10 cellular contexts compared by ENCODE assay signal in the genomic region with DNA sequence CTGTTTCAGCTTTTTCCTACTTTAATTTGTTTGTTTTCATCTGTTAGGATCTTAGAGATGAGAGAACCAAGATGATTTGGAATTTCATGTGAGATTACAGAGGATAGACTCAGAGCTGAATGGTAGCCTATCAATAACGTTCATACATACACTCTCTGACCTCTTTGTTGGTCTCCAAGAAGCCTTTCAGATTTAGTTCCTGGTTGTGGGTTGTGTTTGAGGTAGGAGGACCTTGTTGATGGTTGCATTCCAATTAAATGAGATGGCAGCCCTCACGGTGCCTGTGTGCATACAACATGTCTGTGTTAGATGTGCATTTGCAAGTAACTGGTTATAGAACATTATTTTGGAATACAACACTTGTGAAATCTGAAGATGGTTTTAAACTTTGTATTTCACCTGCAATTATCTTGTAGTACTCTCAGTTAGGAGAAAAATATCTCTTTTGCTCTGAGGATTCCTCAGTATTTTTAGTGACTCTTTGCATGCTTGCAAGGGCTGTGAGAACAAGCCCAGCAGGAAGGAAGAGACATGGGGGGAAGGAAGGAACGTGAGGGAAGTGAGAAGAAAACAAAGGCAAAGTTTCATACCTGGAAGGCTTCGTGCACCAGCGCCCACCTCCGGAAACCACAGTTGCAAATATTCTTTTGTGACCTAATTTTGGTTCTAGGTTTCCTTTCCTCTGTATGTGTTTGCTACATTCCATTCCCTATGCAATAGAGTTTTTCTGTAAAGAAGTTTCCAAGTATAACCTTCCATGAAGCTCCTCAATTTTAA.
DNase-seq lines count a peak whose midpoint lies in the region; ATAC-seq and TF ChIP-seq lines count a peak whose summit lies in the region.
"Had no signal": no experiment of that assay in that cellular context is flagged by ENCODE, and none has a peak within 500 bp of the region (broad histone marks: within the 10 kb centered on the region; RNA-seq: fewer than 3 reads in every experiment).

No MANE protein-coding gene starts in this region.

- CTCF ChIA-PET in activated CD4-positive, alpha-beta T cell treated with anti-CD3 and anti-CD28 coated beads for 36 hours (lab: Charles Lee), result interaction anchor here (0.6 to 1.5 kb wide), 4 partner anchors 13 to 32 kb away, joined by 3 to 7 read pairs (median 3); no protein-coding TSS in a partner anchor

- peak overlapping the region; percentile 7 for H3K4me3 Mint-ChIP-seq in activated CD4-positive, alpha-beta T cell treated with anti-CD3 and anti-CD28 coated beads for 36 hours
- H3K4me3 Mint-ChIP-seq in central memory CD8-positive, alpha-beta T cell, result peak overlapping the region; percentile 60
- H3K4me3 Mint-ChIP-seq: nephron had no signal

- no peak overlapping the region for H3K27ac ChIP-seq in ovary

- ATAC-seq in activated CD4-positive, alpha-beta T cell treated with anti-CD3 and anti-CD28 coated beads for 36 hours, result no peak
- peak; percentile 64 for ATAC-seq in central memory CD8-positive, alpha-beta T cell (replicated peaks; ENCODE audit: extremely low read depth, poor library complexity, severe bottlenecking)
- no peak for ATAC-seq in HG03135 (IDR thresholded peaks at IDR 0.05; ENCODE audit: unreplicated experiment)

- H3K36me3 Mint-ChIP-seq in activated CD4-positive, alpha-beta T cell treated with anti-CD3 and anti-CD28 coated beads for 36 hours (ENCODE audit: low read depth), result no peaks in the 10 kb centered on the region
- peaks cover 1% of the 10 kb centered on the region for H3K36me3 Mint-ChIP-seq in central memory CD8-positive, alpha-beta T cell (ENCODE audit: insufficient read depth)

- no peaks in the 10 kb centered on the region for H3K9me3 Mint-ChIP-seq in activated CD4-positive, alpha-beta T cell treated with anti-CD3 and anti-CD28 coated beads for 36 hours (ENCODE audit: low read depth)
- H3K9me3 Mint-ChIP-seq in central memory CD8-positive, alpha-beta T cell, result no peaks in the 10 kb centered on the region
- H3K9me3 Mint-ChIP-seq: nephron had no signal

- H3K4me1 Mint-ChIP-seq in activated CD4-positive, alpha-beta T cell treated with anti-CD3 and anti-CD28 coated beads for 36 hours, result peaks cover 81% of the 10 kb centered on the region
- peaks cover 61% of the 10 kb centered on the region for H3K4me1 Mint-ChIP-seq in central memory CD8-positive, alpha-beta T cell

- no peaks in the 10 kb centered on the region for H3K27me3 ChIP-seq in ovary
- H3K27me3 ChIP-seq: esophagus muscularis mucosa had no signal

- peaks cover 6% of the 10 kb centered on the region for H3K4me1 ChIP-seq in ovary (ENCODE audit: insufficient read depth)

- H3K36me3 ChIP-seq in ovary, result no peaks in the 10 kb centered on the region
- H3K36me3 ChIP-seq: esophagus muscularis mucosa had no signal

- peak overlapping the region; percentile 58 for H3K27ac Mint-ChIP-seq in activated CD4-positive, alpha-beta T cell treated with anti-CD3 and anti-CD28 coated beads for 36 hours
- peak overlapping the region; percentile 82 for H3K27ac Mint-ChIP-seq in central memory CD8-positive, alpha-beta T cell (ENCODE audit: low read depth)
- H3K27ac Mint-ChIP-seq: nephron had no signal

- no peak overlapping the region for H3K4me3 ChIP-seq in ovary
- H3K4me3 ChIP-seq: esophagus muscularis mucosa had no signal

- TF ChIP-seq CTCF in ovary (IDR thresholded peaks at IDR 0.05), result no peak

- POLR2A ChIA-PET in activated CD4-positive, alpha-beta T cell treated with anti-CD3 and anti-CD28 coated beads for 36 hours (lab: Charles Lee), result no interaction called here

- intact Hi-C loops in activated CD4-positive, alpha-beta T cell treated with anti-CD3 and anti-CD28 coated beads for 36 hours (cut with DNase I, micrococcal nuclease), result no loop called here
- intact Hi-C loops in ovary (cut with DNase I), result no loop called here

- 63 to 74% (median 68%) methylated on average over 6 of the region's 6 CpGs for WGBS in ovary, 3 donors

- H3K9me3 ChIP-seq in ovary, result no peaks in the 10 kb centered on the region
- H3K9me3 ChIP-seq: esophagus muscularis mucosa had no signal

- H3K27me3 Mint-ChIP-seq in activated CD4-positive, alpha-beta T cell treated with anti-CD3 and anti-CD28 coated beads for 36 hours, result peaks cover 2% of the 10 kb centered on the region
- H3K27me3 Mint-ChIP-seq in central memory CD8-positive, alpha-beta T cell, result peaks cover 3% of the 10 kb centered on the region

- DNase-seq in activated CD4-positive, alpha-beta T cell treated with anti-CD3 and anti-CD28 coated beads for 36 hours, result peak; percentile 47
- DNase-seq in activated CD4-positive, alpha-beta T cell treated with anti-CD3 and anti-CD28 coated beads, Interleukin-2, amount 50 U/mL, for 4 hours, result no peak
- DNase-seq in RPMI8226 (peak; percentile 20), NOMO-1 treated with dmso at 0.1 percent for 144 hours (lab: John Stamatoyannopoulos, UW; ENCODE audit: unreplicated experiment) (no peak), ovary (no peak)
- DNase-seq in central memory CD8-positive, alpha-beta T cell (ENCODE audit: low spot score in 2 of 2), result no peak
- DNase-seq in stimulated activated CD4-positive, alpha-beta T cell treated with anti-CD3 and anti-CD28 coated beads, Interleukin-4, amount 100 ng/mL, for 1 hour, result peak; percentile 13

- TF ChIP-seq EP300 in ovary (IDR thresholded peaks at IDR 0.05), result no peak

- TF ChIP-seq POLR2A in ovary (IDR thresholded peaks at IDR 0.05), result no peak

Comparison
In these comparisons a context has a peak if more than half of its experiments do, and no peak if none do; other contexts are left out.
1. DNase-seq: peak in activated CD4-positive, alpha-beta T cell treated with anti-CD3 and anti-CD28 coated beads for 36 hours (single experiment), RPMI8226 (single experiment) and stimulated activated CD4-positive, alpha-beta T cell treated with anti-CD3 and anti-CD28 coated beads, Interleukin-4, amount 100 ng/mL, for 1 hour (single experiment); none in activated CD4-positive, alpha-beta T cell treated with anti-CD3 and anti-CD28 coated beads, Interleukin-2, amount 50 U/mL, for 4 hours (0 of 2), central memory CD8-positive, alpha-beta T cell (0 of 2), NOMO-1 treated with dmso at 0.1 percent for 144 hours (single experiment) and ovary (0 of 5).